In the genomic region with DNA sequence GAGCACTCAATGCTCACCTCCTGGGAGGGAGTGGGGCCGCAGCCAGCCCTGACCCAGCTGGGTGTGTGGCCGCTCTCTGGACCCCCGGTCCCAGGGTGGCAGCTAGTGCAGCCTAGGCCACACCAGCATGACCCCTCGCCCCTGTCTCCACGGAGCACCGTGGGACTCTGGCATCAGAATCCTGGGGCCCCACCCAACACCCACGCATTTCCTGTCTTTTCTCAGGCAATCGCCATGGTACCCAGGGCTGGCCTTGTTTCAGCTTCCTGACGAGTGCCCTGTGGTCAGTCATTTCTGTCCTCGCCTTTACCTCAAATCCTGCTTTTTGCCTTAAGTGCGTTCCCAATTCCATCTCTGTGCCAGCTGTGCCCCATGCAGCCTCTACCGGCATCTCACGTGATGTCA, we compare ENCODE assay signal across 11 cellular contexts. TPM values are rescaled to one million over a fixed set of nuclear protein-coding genes. Genes with fewer than 3 reads are reported as not detected.
DNase-seq lines count a peak whose midpoint lies in the region; ATAC-seq and TF ChIP-seq lines count a peak whose summit lies in the region.
"Had no signal": no experiment of that assay in that cellular context is flagged by ENCODE, and none has a peak within 500 bp of the region (broad histone marks: within the 10 kb centered on the region; RNA-seq: fewer than 3 reads in every experiment).

No MANE protein-coding gene starts in this region.

- no peak overlapping the region for H3K27ac Mint-ChIP-seq in activated CD8-positive, alpha-beta memory T cell treated with anti-CD3 and anti-CD28 coated beads, Interleukin-2, amount 10 ng/mL, durations not matched to agents 7 days and 5 days

- H3K4me3 Mint-ChIP-seq in activated CD8-positive, alpha-beta memory T cell treated with anti-CD3 and anti-CD28 coated beads, Interleukin-2, amount 10 ng/mL, durations not matched to agents 7 days and 5 days, result no peak overlapping the region
- H3K4me3 Mint-ChIP-seq: effector memory CD8-positive, alpha-beta T cell had no signal

- H3K27me3 ChIP-seq in Loucy (ENCODE audit: insufficient read depth, low read length, poor library complexity, severe bottlenecking), result no peaks in the 10 kb centered on the region

- H3K9ac ChIP-seq in Loucy (ENCODE audit: low read depth, low read length, poor library complexity, severe bottlenecking), result no peak overlapping the region

- TF ChIP-seq CTCF in Loucy (conservative IDR thresholded peaks at IDR 0.05; ENCODE audit: low read length), result no peak
- no peak for TF ChIP-seq CTCF in epithelial cell of esophagus (IDR thresholded peaks at IDR 0.05; ENCODE audit: insufficient read depth, low read depth, low read length, missing control alignments)

- ATAC-seq in activated CD8-positive, alpha-beta memory T cell treated with anti-CD3 and anti-CD28 coated beads, Interleukin-2, amount 10 ng/mL, durations not matched to agents 7 days and 5 days, result no peak
- ATAC-seq: effector memory CD8-positive, alpha-beta T cell had no signal

- no peaks in the 10 kb centered on the region for H3K9me3 ChIP-seq in Loucy (ENCODE audit: insufficient read depth, low read depth, low read length)
- H3K9me3 ChIP-seq: thoracic aorta had no signal

- CTCF ChIA-PET in activated CD8-positive, alpha-beta memory T cell treated with anti-CD3 and anti-CD28 coated beads, Interleukin-2, amount 10 ng/mL, durations not matched to agents 7 days and 5 days (lab: Charles Lee), result no interaction called here

- H3K36me3 Mint-ChIP-seq in activated CD8-positive, alpha-beta memory T cell treated with anti-CD3 and anti-CD28 coated beads, Interleukin-2, amount 10 ng/mL, durations not matched to agents 7 days and 5 days, result no peaks in the 10 kb centered on the region

- H3K27me3 Mint-ChIP-seq in activated CD8-positive, alpha-beta memory T cell treated with anti-CD3 and anti-CD28 coated beads, Interleukin-2, amount 10 ng/mL, durations not matched to agents 7 days and 5 days, result no peaks in the 10 kb centered on the region
- H3K27me3 Mint-ChIP-seq: effector memory CD8-positive, alpha-beta T cell had no signal

- H3K4me1 Mint-ChIP-seq in activated CD8-positive, alpha-beta memory T cell treated with anti-CD3 and anti-CD28 coated beads, Interleukin-2, amount 10 ng/mL, durations not matched to agents 7 days and 5 days, result peaks cover 12% of the 10 kb centered on the region

- H3K4me1 ChIP-seq in Loucy (ENCODE audit: insufficient read depth, low read length, poor library complexity, severe bottlenecking), result peaks cover 23% of the 10 kb centered on the region

- H3F3A ChIP-seq in Loucy (ENCODE audit: low read depth), result no peaks in the 10 kb centered on the region

- peak; percentile 79 for DNase-seq in GM03348 (ENCODE audit: low spot score)
- DNase-seq in epithelial cell of esophagus (ENCODE audit: low read depth), result peak; percentile 33
- DNase-seq in pulmonary artery endothelial cell (ENCODE audit: low read depth, low spot score), result peak; percentile 40
- DNase-seq in cortex of kidney (lab: John Stamatoyannopoulos, UW), result no peak
- DNase-seq in stimulated activated CD4-positive, alpha-beta T cell treated with anti-CD3 and anti-CD28 coated beads, Interleukin-4, amount 100 ng/mL, for 4 hours, result no peak
- no peak for DNase-seq in activated CD8-positive, alpha-beta memory T cell treated with anti-CD3 and anti-CD28 coated beads, Interleukin-2, amount 10 ng/mL, durations not matched to agents 7 days and 5 days
- DNase-seq: effector memory CD8-positive, alpha-beta T cell; NCI-H1694 treated with DMSO at 0.1 percent for 48 hours; SIG-M5 had no signal

- H3K9me3 Mint-ChIP-seq in activated CD8-positive, alpha-beta memory T cell treated with anti-CD3 and anti-CD28 coated beads, Interleukin-2, amount 10 ng/mL, durations not matched to agents 7 days and 5 days (ENCODE audit: low read depth), result no peaks in the 10 kb centered on the region
- H3K9me3 Mint-ChIP-seq: effector memory CD8-positive, alpha-beta T cell had no signal

- H3K79me2 ChIP-seq in Loucy (ENCODE audit: insufficient read depth, low read length), result peaks cover 74% of the 10 kb centered on the region; the same call in 1 of the 2 replicates

- H3K4me3 ChIP-seq in Loucy (ENCODE audit: low read length, poor library complexity, severe bottlenecking), result no peak overlapping the region
- no peak overlapping the region for H3K4me3 ChIP-seq in epithelial cell of esophagus (ENCODE audit: low read length)
- H3K4me3 ChIP-seq: thoracic aorta had no signal

- no peaks in the 10 kb centered on the region for H3K9me2 ChIP-seq in Loucy (replicated peaks; ENCODE audit: low read depth, low read length)

- H3K36me3 ChIP-seq in Loucy (ENCODE audit: insufficient read depth, low read length), result no peaks in the 10 kb centered on the region
- H3K36me3 ChIP-seq: thoracic aorta had no signal

- H2AFZ ChIP-seq in Loucy (ENCODE audit: low read length), result no peak overlapping the region

- H4K20me1 ChIP-seq in Loucy (ENCODE audit: insufficient read depth, low read length, poor library complexity, severe bottlenecking), result peaks cover 4% of the 10 kb centered on the region

- H3K4me2 ChIP-seq in Loucy (ENCODE audit: low read depth, low read length, poor library complexity, severe bottlenecking), result peak overlapping the region; percentile 15

RNA-seq across cellular contexts. Expression of gene PACS2, which starts 15.9 kb away (rescaled TPM):
- total RNA-seq in pulmonary artery endothelial cell, result 45.8 and 52.6 TPM in 2 replicates
- total RNA-seq in activated CD8-positive, alpha-beta memory T cell treated with anti-CD3 and anti-CD28 coated beads, Interleukin-2, amount 10 ng/mL, durations not matched to agents 7 days and 5 days, result 10 to 100 TPM; 27.8 to 40.2 TPM

RNA-seq across cellular contexts. Expression of gene BRF1, which starts 29.7 kb away (rescaled TPM):
- total RNA-seq in pulmonary artery endothelial cell, result 33.1 and 36.7 TPM in 2 replicates
- 10 to 100 TPM; 32.2 to 51.8 TPM for total RNA-seq in activated CD8-positive, alpha-beta memory T cell treated with anti-CD3 and anti-CD28 coated beads, Interleukin-2, amount 10 ng/mL, durations not matched to agents 7 days and 5 days

Comparison
In these comparisons a context has a peak if more than half of its experiments do, and no peak if none do; other contexts are left out.
1. DNase-seq: peak in GM03348 (single experiment), epithelial cell of esophagus (single experiment) and pulmonary artery endothelial cell (single experiment); none in cortex of kidney (single experiment), stimulated activated CD4-positive, alpha-beta T cell treated with anti-CD3 and anti-CD28 coated beads, Interleukin-4, amount 100 ng/mL, for 4 hours (0 of 2) and activated CD8-positive, alpha-beta memory T cell treated with anti-CD3 and anti-CD28 coated beads, Interleukin-2, amount 10 ng/mL, durations not matched to agents 7 days and 5 days (single experiment).